8 cellular contexts compared by ENCODE assay signal in the genomic region with DNA sequence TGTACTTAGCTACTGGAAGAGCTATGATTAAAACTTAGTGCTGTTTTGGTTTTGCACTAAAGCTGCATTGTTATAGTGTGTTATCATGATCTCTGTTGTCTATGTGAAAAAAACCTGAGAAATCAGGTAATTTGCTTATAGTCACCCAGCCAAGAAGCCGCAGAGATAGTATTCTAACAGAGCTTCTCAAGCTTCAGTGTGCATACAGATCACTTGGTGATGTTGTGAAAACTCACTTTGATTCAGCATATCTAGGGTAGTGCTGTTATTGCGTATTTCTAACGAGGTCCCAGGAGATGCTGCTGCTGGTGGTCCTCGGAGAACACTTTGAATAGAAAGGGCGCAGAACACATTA.
DNase-seq lines count a peak whose midpoint lies in the region; ATAC-seq and TF ChIP-seq lines count a peak whose summit lies in the region.
"Had no signal": no experiment of that assay in that cellular context is flagged by ENCODE, and none has a peak within 500 bp of the region (broad histone marks: within the 10 kb centered on the region; RNA-seq: fewer than 3 reads in every experiment).

No MANE protein-coding gene starts in this region.

- no peak for DNase-seq in activated T-helper 1 cell treated with anti-CD3 and anti-CD28 coated beads, Interleukin-12 subunit alpha, Interleukin-12 subunit beta, Interleukin-2, Interleukin-4 antibody, amounts not matched to agents 30 ng/mL and 10 ng/mL and 1 ng/mL, durations not matched to agents 14 hours and 24 hours and 36 hours (ENCODE audit: low spot score)
- DNase-seq in spleen = no peak
- no peak for DNase-seq in NCI-H1092 (lab: John Stamatoyannopoulos, UW)
- DNase-seq in AG20443 (ENCODE audit: low spot score) = no peak
- no peak for DNase-seq in SW 1271 (lab: John Stamatoyannopoulos, UW)

- peaks cover 4% of the 10 kb centered on the region for H3K9me3 Mint-ChIP-seq in activated T-helper 1 cell treated with anti-CD3 and anti-CD28 coated beads, Interleukin-12 subunit alpha, Interleukin-12 subunit beta, Interleukin-2, Interleukin-4 antibody, amounts not matched to agents 30 ng/mL and 10 ng/mL and 1 ng/mL, durations not matched to agents 14 hours and 24 hours and 36 hours

- WGBS in spleen, 5 donors = 49 to 71% (median 54%) methylated on average over 5 of the region's 5 CpGs

- intact Hi-C loops in activated T-helper 1 cell treated with anti-CD3 and anti-CD28 coated beads, Interleukin-12 subunit alpha, Interleukin-12 subunit beta, Interleukin-2, Interleukin-4 antibody, amounts not matched to agents 30 ng/mL and 10 ng/mL and 1 ng/mL, durations not matched to agents 14 hours and 24 hours and 36 hours (cut with micrococcal nuclease) = loop anchor here (2.0 kb wide), 3 partner anchors 20 to 70 kb away; no protein-coding TSS in a partner anchor
- intact Hi-C loops in spleen (cut with DNase I; ENCODE audit: low total_unique reads) = loop anchor here (5.0 kb wide), 2 partner anchors 69 to 89 kb away; a partner anchor contains a TSS

- H3K4me3 Mint-ChIP-seq in activated T-helper 1 cell treated with anti-CD3 and anti-CD28 coated beads, Interleukin-12 subunit alpha, Interleukin-12 subunit beta, Interleukin-2, Interleukin-4 antibody, amounts not matched to agents 30 ng/mL and 10 ng/mL and 1 ng/mL, durations not matched to agents 14 hours and 24 hours and 36 hours = no peak overlapping the region

- TF ChIP-seq POLR2A in spleen (IDR thresholded peaks at IDR 0.05) = no peak

- H3K36me3 Mint-ChIP-seq in activated T-helper 1 cell treated with anti-CD3 and anti-CD28 coated beads, Interleukin-12 subunit alpha, Interleukin-12 subunit beta, Interleukin-2, Interleukin-4 antibody, amounts not matched to agents 30 ng/mL and 10 ng/mL and 1 ng/mL, durations not matched to agents 14 hours and 24 hours and 36 hours (ENCODE audit: low read depth) = no peaks in the 10 kb centered on the region

- H3K4me1 Mint-ChIP-seq in activated T-helper 1 cell treated with anti-CD3 and anti-CD28 coated beads, Interleukin-12 subunit alpha, Interleukin-12 subunit beta, Interleukin-2, Interleukin-4 antibody, amounts not matched to agents 30 ng/mL and 10 ng/mL and 1 ng/mL, durations not matched to agents 14 hours and 24 hours and 36 hours (ENCODE audit: low read depth) = peaks cover 47% of the 10 kb centered on the region

- H3K27me3 Mint-ChIP-seq in activated T-helper 1 cell treated with anti-CD3 and anti-CD28 coated beads, Interleukin-12 subunit alpha, Interleukin-12 subunit beta, Interleukin-2, Interleukin-4 antibody, amounts not matched to agents 30 ng/mL and 10 ng/mL and 1 ng/mL, durations not matched to agents 14 hours and 24 hours and 36 hours (ENCODE audit: insufficient read depth) = no peaks in the 10 kb centered on the region

- H3K4me3 ChIP-seq in spleen = peak overlapping the region in 1 of 8 donors; percentile 4
- H3K4me3 ChIP-seq: upper lobe of right lung had no signal

- no peaks in the 10 kb centered on the region for H3K9me3 ChIP-seq in spleen
- H3K9me3 ChIP-seq: upper lobe of right lung had no signal

- H3K4me1 ChIP-seq in spleen = peaks cover 13 to 33% (median 25%) of the 10 kb centered on the region in 6 donors

- H3K27ac Mint-ChIP-seq in activated T-helper 1 cell treated with anti-CD3 and anti-CD28 coated beads, Interleukin-12 subunit alpha, Interleukin-12 subunit beta, Interleukin-2, Interleukin-4 antibody, amounts not matched to agents 30 ng/mL and 10 ng/mL and 1 ng/mL, durations not matched to agents 14 hours and 24 hours and 36 hours = peak overlapping the region; percentile 18

- ATAC-seq in GM19035 (IDR thresholded peaks at IDR 0.05; ENCODE audit: unreplicated experiment) (peak; percentile 56), HG02870 (IDR thresholded peaks at IDR 0.05; ENCODE audit: unreplicated experiment) (peak; percentile 87)

- TF ChIP-seq CTCF in spleen (IDR thresholded peaks at IDR 0.05 in 8 of 11, conservative IDR thresholded peaks at IDR 0.05 in 3 of 11) = no peak

- H3K27me3 ChIP-seq in spleen (replicated peaks in 1 of 7) = no peaks in the 10 kb centered on the region
- H3K27me3 ChIP-seq: upper lobe of right lung had no signal

- H3K27ac ChIP-seq in spleen = peak overlapping the region in 5 of 8 donors; percentile 18 to 62 (median 41)
- H3K27ac ChIP-seq: upper lobe of right lung had no signal

- no peaks in the 10 kb centered on the region for H3K36me3 ChIP-seq in spleen
- H3K36me3 ChIP-seq: upper lobe of right lung had no signal
